21 cellular contexts compared by ENCODE assay signal in genomic region chr17:61005358-61005757, GRCh38.
"Had no signal": no experiment of that assay in that cellular context is flagged by ENCODE, and none has a peak within 500 bp of the region (broad histone marks: within the 10 kb centered on the region; RNA-seq: fewer than 3 reads in every experiment).

No MANE protein-coding gene starts in this region.

- H3K27ac ChIP-seq: ovary, psoas muscle, stomach had no signal

- H3K4me1 ChIP-seq: psoas muscle had no signal

- H3K36me3 ChIP-seq: ovary, stomach had no signal

- H3K9me3 Mint-ChIP-seq: activated naive CD4-positive, alpha-beta T cell treated with anti-CD3 and anti-CD28 coated beads for 36 hours; activated T-cell treated with anti-CD3 and anti-CD28 coated beads, Interleukin-2, amount 50 U/mL, for 4 hours; naive thymus-derived CD8-positive, alpha-beta T cell had no signal

- ATAC-seq: activated T-cell treated with anti-CD3 and anti-CD28 coated beads, Interleukin-2, amount 50 U/mL, for 4 hours; left colon; naive thymus-derived CD8-positive, alpha-beta T cell; psoas muscle; sciatic nerve had no signal

- H3K9me3 ChIP-seq: ovary, psoas muscle, stomach had no signal

- H3K27me3 ChIP-seq: ovary, stomach had no signal

- H3K36me3 Mint-ChIP-seq: brain had no signal

- H3K27ac Mint-ChIP-seq: activated naive CD4-positive, alpha-beta T cell treated with anti-CD3 and anti-CD28 coated beads for 36 hours; brain; naive thymus-derived CD8-positive, alpha-beta T cell had no signal

- H3K4me3 Mint-ChIP-seq: activated naive CD4-positive, alpha-beta T cell treated with anti-CD3 and anti-CD28 coated beads for 36 hours; activated T-cell treated with anti-CD3 and anti-CD28 coated beads, Interleukin-2, amount 50 U/mL, for 4 hours; brain; naive thymus-derived CD8-positive, alpha-beta T cell had no signal

- H3K4me3 ChIP-seq: ovary, psoas muscle, smooth muscle cell, stomach had no signal

- H3K27me3 Mint-ChIP-seq: brain; naive thymus-derived CD8-positive, alpha-beta T cell had no signal

- H3K4me1 Mint-ChIP-seq: naive thymus-derived CD8-positive, alpha-beta T cell had no signal

- DNase-seq: activated CD4-positive, alpha-beta T cell treated with anti-CD3 and anti-CD28 coated beads, Interleukin-2, amount 50 U/mL, for 1 hour; activated CD4-positive, CD25-positive, alpha-beta regulatory T cell; activated CD8-positive, alpha-beta memory T cell treated with anti-CD3 and anti-CD28 coated beads, Interleukin-2, amount 50 U/mL, for 4 hours; activated naive CD4-positive, alpha-beta T cell treated with anti-CD3 and anti-CD28 coated beads for 36 hours; activated T-cell treated with anti-CD3 and anti-CD28 coated beads, Interleukin-2, amount 50 U/mL, for 4 hours; anterior cingulate cortex; cerebellar nuclear complex; cortex of kidney; hippocampal formation; left colon; mesenchymal stem cell; naive thymus-derived CD8-positive, alpha-beta T cell; ovary; psoas muscle; stimulated activated CD4-positive, alpha-beta T cell treated with anti-CD3 and anti-CD28 coated beads, Interleukin-4, amount 100 ng/mL, for 1 hour; stomach; T1000; trophoblast cell had no signal
